12 cellular contexts compared by ENCODE assay signal in genomic region chr17:42530952-42531454, GRCh38. TPM values are rescaled to one million over a fixed set of nuclear protein-coding genes. Genes with fewer than 3 reads are reported as not detected.
DNase-seq lines count a peak whose midpoint lies in the region; ATAC-seq and TF ChIP-seq lines count a peak whose summit lies in the region.
"Had no signal": no experiment of that assay in that cellular context is flagged by ENCODE, and none has a peak within 500 bp of the region (broad histone marks: within the 10 kb centered on the region; RNA-seq: fewer than 3 reads in every experiment).

No MANE protein-coding gene starts in this region.

- H3K18ac ChIP-seq in trophoblast cell (ENCODE audit: low read length) = no peak overlapping the region

- H3K27ac ChIP-seq in colonic mucosa = peak overlapping the region; percentile 77
- H3K27ac ChIP-seq in trophoblast cell (ENCODE audit: low read depth, low read length) = no peak overlapping the region

- no peaks in the 10 kb centered on the region for H3K27me3 Mint-ChIP-seq in Caco-2 (ENCODE audit: insufficient read depth, unreplicated experiment)
- H3K27me3 Mint-ChIP-seq in activated naive CD4-positive, alpha-beta T cell treated with anti-CD3 and anti-CD28 coated beads for 36 hours (ENCODE audit: low read depth) = no peaks in the 10 kb centered on the region

- H3K4me3 ChIP-seq in Caco-2 (ENCODE audit: low read depth, low read length) (no peak overlapping the region), colonic mucosa (no peak overlapping the region), trophoblast cell (ENCODE audit: low read depth, low read length) (no peak overlapping the region)
- H3K4me3 ChIP-seq: mucosa of descending colon had no signal

- H3K14ac ChIP-seq in trophoblast cell (ENCODE audit: low read length) = no peak overlapping the region

- H3K9me3 ChIP-seq in Caco-2 (no peaks in the 10 kb centered on the region), colonic mucosa (no peaks in the 10 kb centered on the region), trophoblast cell (ENCODE audit: insufficient read depth, low read depth, low read length) (peaks cover 2% of the 10 kb centered on the region)
- H3K9me3 ChIP-seq: mucosa of descending colon, SK-N-SH had no signal

- no CpG with 5 or more reads among the region's 2 CpGs for WGBS in trophoblast cell (ENCODE audit: extremely low coverage, insufficient coverage, insufficient read length)

- H4K91ac ChIP-seq in trophoblast cell (ENCODE audit: low read depth, low read length) = no peak overlapping the region

- POLR2A ChIA-PET in Caco-2 (lab: Charles Lee) = interaction anchor here (1.6 kb wide), 1 partner anchor 143 kb away, joined by 6 read pairs; the partner anchor contains the start of gene STAT3

- H3K36me3 Mint-ChIP-seq in Caco-2 (ENCODE audit: insufficient read depth, unreplicated experiment) = peaks cover 12% of the 10 kb centered on the region
- no peaks in the 10 kb centered on the region for H3K36me3 Mint-ChIP-seq in activated naive CD4-positive, alpha-beta T cell treated with anti-CD3 and anti-CD28 coated beads for 36 hours (ENCODE audit: low read depth)

- no peak for ATAC-seq in GM19467 (IDR thresholded peaks at IDR 0.05; ENCODE audit: unreplicated experiment)
- no peak for ATAC-seq in HG03439 (IDR thresholded peaks at IDR 0.05; ENCODE audit: unreplicated experiment)

- H3K4me3 Mint-ChIP-seq in Caco-2 (ENCODE audit: unreplicated experiment) = peak overlapping the region; percentile 92
- no peak overlapping the region for H3K4me3 Mint-ChIP-seq in activated naive CD4-positive, alpha-beta T cell treated with anti-CD3 and anti-CD28 coated beads for 36 hours

- no peak overlapping the region for H4K8ac ChIP-seq in trophoblast cell (ENCODE audit: low read depth, low read length)

- H2AK5ac ChIP-seq in trophoblast cell (ENCODE audit: low read length) = no peak overlapping the region

- no peaks in the 10 kb centered on the region for H3K9me3 Mint-ChIP-seq in Caco-2 (ENCODE audit: unreplicated experiment)
- H3K9me3 Mint-ChIP-seq in activated naive CD4-positive, alpha-beta T cell treated with anti-CD3 and anti-CD28 coated beads for 36 hours = no peaks in the 10 kb centered on the region

- H3K79me1 ChIP-seq in trophoblast cell (ENCODE audit: low read length) = peaks cover 9% of the 10 kb centered on the region

- no peak for TF ChIP-seq CTCF in Caco-2 (IDR thresholded peaks at IDR 0.05; ENCODE audit: insufficient read depth in 1 of 2, low read depth in 1 of 2, low read length in 1 of 2, severe bottlenecking in 1 of 2, unreplicated experiment in 1 of 2)
- no peak for TF ChIP-seq CTCF in colonic mucosa (IDR thresholded peaks at IDR 0.05)

- H4K12ac ChIP-seq in trophoblast cell (ENCODE audit: low read depth, low read length) = no peak overlapping the region

- intact Hi-C loops in Caco-2 (cut with micrococcal nuclease; ENCODE audit: unreplicated experiment) = loop anchor here (2.0 to 5.0 kb wide), 2 partner anchors 46 to 72 kb away; partner anchors contain the start of genes ATP6V0A1 and PSMC3IP
- intact Hi-C loops in colonic mucosa (cut with DNase I) = no loop called here
- intact Hi-C loops in activated naive CD4-positive, alpha-beta T cell treated with anti-CD3 and anti-CD28 coated beads for 36 hours (cut with micrococcal nuclease) = loop anchor here (5.0 kb wide), 1 partner anchor 146 kb away; the partner anchor contains the start of gene PLEKHH3

- H3K4me1 ChIP-seq in Caco-2 (peaks cover 40% of the 10 kb centered on the region), colonic mucosa (no peaks in the 10 kb centered on the region), trophoblast cell (ENCODE audit: control insufficient read depth in 1 of 2, insufficient read depth in 2 of 2, low read length in 2 of 2) (peaks cover 0 to 6% of the 10 kb centered on the region in 2 experiments)

- H3K4ac ChIP-seq in trophoblast cell (ENCODE audit: low read depth, low read length) = no peak overlapping the region

- peak overlapping the region; percentile 19 for H2BK12ac ChIP-seq in trophoblast cell (ENCODE audit: low read length)

- no peak overlapping the region for H3K23ac ChIP-seq in trophoblast cell (ENCODE audit: low read length)

- no peak overlapping the region for H3K9ac ChIP-seq in colonic mucosa (ENCODE audit: low read depth in 2 of 2, low read length in 2 of 2)
- H3K9ac ChIP-seq in trophoblast cell (ENCODE audit: low read length) = no peak overlapping the region
- H3K9ac ChIP-seq: SK-N-SH had no signal

- H2BK5ac ChIP-seq in trophoblast cell (ENCODE audit: low read depth, low read length, poor library complexity) = no peak overlapping the region

- peak overlapping the region; percentile 93 for H3K27ac Mint-ChIP-seq in Caco-2 (ENCODE audit: unreplicated experiment)
- no peak overlapping the region for H3K27ac Mint-ChIP-seq in activated naive CD4-positive, alpha-beta T cell treated with anti-CD3 and anti-CD28 coated beads for 36 hours

- DNase-seq in Caco-2 = peak; percentile 58 to 74
- peak; percentile 80 for DNase-seq in NCI-H146 (lab: John Stamatoyannopoulos, UW)
- no peak for DNase-seq in colonic mucosa
- DNase-seq in trophoblast cell = no peak
- no peak for DNase-seq in foreskin melanocyte
- no peak for DNase-seq in activated naive CD4-positive, alpha-beta T cell treated with anti-CD3 and anti-CD28 coated beads for 36 hours
- DNase-seq: NCI-H2029 treated with DMSO at 0.1 percent for 48 hours; SK-N-SH; stimulated activated CD4-positive, alpha-beta T cell treated with anti-CD3 and anti-CD28 coated beads, Interleukin-15, amount 100 ng/mL, for 24 hours had no signal

- BruUV-seq in Caco-2 (replicated peaks; lab: Mats Ljungman, UMichigan) = no TSS peak

- peaks cover 43% of the 10 kb centered on the region for H3K4me1 Mint-ChIP-seq in Caco-2 (ENCODE audit: low read depth, unreplicated experiment)
- H3K4me1 Mint-ChIP-seq in activated naive CD4-positive, alpha-beta T cell treated with anti-CD3 and anti-CD28 coated beads for 36 hours (ENCODE audit: low read depth) = peaks cover 40% of the 10 kb centered on the region

- H3K36me3 ChIP-seq in Caco-2 (ENCODE audit: control insufficient read depth, insufficient read depth, low read length) (no peaks in the 10 kb centered on the region), colonic mucosa (no peaks in the 10 kb centered on the region), trophoblast cell (ENCODE audit: control insufficient read depth in 1 of 2, insufficient read depth in 2 of 2, low read length in 2 of 2) (no peaks in the 10 kb centered on the region)

- H2BK120ac ChIP-seq in trophoblast cell (ENCODE audit: insufficient read depth, low read length, poor library complexity) = no peak overlapping the region

- no peak overlapping the region for H2AFZ ChIP-seq in trophoblast cell (ENCODE audit: insufficient read depth, low read length, poor library complexity)

- CTCF ChIA-PET in Caco-2 (lab: Charles Lee) = interaction anchor here (1.2 to 1.3 kb wide), 2 partner anchors 13 to 47 kb away, joined by 6 to 8 read pairs; no protein-coding TSS in a partner anchor
- CTCF ChIA-PET in activated naive CD4-positive, alpha-beta T cell treated with anti-CD3 and anti-CD28 coated beads for 36 hours (lab: Charles Lee) = interaction anchor here (0.6 to 2.3 kb wide), 7 partner anchors 10 to 405 kb away, joined by 3 to 7 read pairs (median 5); partner anchors contain the start of gene CAVIN1

- H3K79me2 ChIP-seq in trophoblast cell (ENCODE audit: control insufficient read depth, insufficient read depth, low read length, poor library complexity) = no peaks in the 10 kb centered on the region

- H3K4me2 ChIP-seq in trophoblast cell (ENCODE audit: low read length) = no peak overlapping the region

- no peaks in the 10 kb centered on the region for H3K27me3 ChIP-seq in Caco-2 (replicated peaks; ENCODE audit: control insufficient read depth, insufficient read depth, low read length)
- H3K27me3 ChIP-seq in colonic mucosa = no peaks in the 10 kb centered on the region
- no peaks in the 10 kb centered on the region for H3K27me3 ChIP-seq in trophoblast cell (ENCODE audit: insufficient read depth, low read length)

RNA-seq across cellular contexts. Expression of gene NAGLU, which starts 5.0 kb away (rescaled TPM):
- total RNA-seq in Caco-2 (2022) (28.7 and 29.2 TPM in 2 replicates), colonic mucosa (10 to 100 TPM; 27.8 to 38.6 TPM)
- 10.2 and 11.6 TPM in 2 replicates for polyA plus RNA-seq in trophoblast cell (2013)
- total RNA-seq in activated naive CD4-positive, alpha-beta T cell treated with anti-CD3 and anti-CD28 coated beads for 36 hours = 10 to 100 TPM; 11.1 to 11.9 TPM

RNA-seq across cellular contexts. Expression of gene HSD17B1, which starts 21.7 kb away (rescaled TPM):
- total RNA-seq in Caco-2 (2022) (2.3 and 4.0 TPM in 2 replicates), colonic mucosa (1 to 10 TPM in 1 of 2 donors, under 1 TPM in 1; 0.88 to 1.7 TPM)
- 41.8 and 44.5 TPM in 2 replicates for polyA plus RNA-seq in trophoblast cell (2013)
- under 1 TPM; 0.26 to 0.67 TPM for total RNA-seq in activated naive CD4-positive, alpha-beta T cell treated with anti-CD3 and anti-CD28 coated beads for 36 hours

RNA-seq across cellular contexts. Expression of gene COASY, which starts 30.9 kb away (rescaled TPM):
- total RNA-seq in Caco-2 (2022) (128 and 138 TPM in 2 replicates), colonic mucosa (100 to 1,000 TPM in 1 of 2 donors, 10 to 100 TPM in 1; 94.2 to 176 TPM)
- polyA plus RNA-seq in trophoblast cell (2013) = 136 and 137 TPM in 2 replicates
- 10 to 100 TPM; 93.3 to 93.6 TPM for total RNA-seq in activated naive CD4-positive, alpha-beta T cell treated with anti-CD3 and anti-CD28 coated beads for 36 hours

RNA-seq across cellular contexts. Expression of gene MLX, which starts 35.9 kb away (rescaled TPM):
- total RNA-seq in Caco-2 (2022) (37.5 and 41.2 TPM in 2 replicates), colonic mucosa (10 to 100 TPM; 79.6 to 83.0 TPM)
- 37.8 and 38.0 TPM in 2 replicates for polyA plus RNA-seq in trophoblast cell (2013)
- 10 to 100 TPM; 22.1 to 24.7 TPM for total RNA-seq in activated naive CD4-positive, alpha-beta T cell treated with anti-CD3 and anti-CD28 coated beads for 36 hours

RNA-seq across cellular contexts. Expression of gene PSMC3IP, which starts 46.5 kb away (rescaled TPM):
- total RNA-seq in Caco-2 (2022) = 24.7 and 25.2 TPM in 2 replicates
- total RNA-seq in colonic mucosa = 10 to 100 TPM in 1 of 2 donors, 1 to 10 TPM in 1; 2.2 to 11.6 TPM
- 15.2 and 16.2 TPM in 2 replicates for polyA plus RNA-seq in trophoblast cell (2013)
- total RNA-seq in activated naive CD4-positive, alpha-beta T cell treated with anti-CD3 and anti-CD28 coated beads for 36 hours = 10 to 100 TPM; 38.6 to 42.2 TPM

Comparison
In these comparisons a context has a peak if more than half of its experiments do, and no peak if none do; other contexts are left out.
1. DNase-seq: peak in Caco-2 (2 of 2) and NCI-H146 (single experiment); none in colonic mucosa (single experiment), trophoblast cell (0 of 2), foreskin melanocyte (single experiment) and activated naive CD4-positive, alpha-beta T cell treated with anti-CD3 and anti-CD28 coated beads for 36 hours (single experiment).